8 cellular contexts compared by ENCODE assay signal in the genomic region with DNA sequence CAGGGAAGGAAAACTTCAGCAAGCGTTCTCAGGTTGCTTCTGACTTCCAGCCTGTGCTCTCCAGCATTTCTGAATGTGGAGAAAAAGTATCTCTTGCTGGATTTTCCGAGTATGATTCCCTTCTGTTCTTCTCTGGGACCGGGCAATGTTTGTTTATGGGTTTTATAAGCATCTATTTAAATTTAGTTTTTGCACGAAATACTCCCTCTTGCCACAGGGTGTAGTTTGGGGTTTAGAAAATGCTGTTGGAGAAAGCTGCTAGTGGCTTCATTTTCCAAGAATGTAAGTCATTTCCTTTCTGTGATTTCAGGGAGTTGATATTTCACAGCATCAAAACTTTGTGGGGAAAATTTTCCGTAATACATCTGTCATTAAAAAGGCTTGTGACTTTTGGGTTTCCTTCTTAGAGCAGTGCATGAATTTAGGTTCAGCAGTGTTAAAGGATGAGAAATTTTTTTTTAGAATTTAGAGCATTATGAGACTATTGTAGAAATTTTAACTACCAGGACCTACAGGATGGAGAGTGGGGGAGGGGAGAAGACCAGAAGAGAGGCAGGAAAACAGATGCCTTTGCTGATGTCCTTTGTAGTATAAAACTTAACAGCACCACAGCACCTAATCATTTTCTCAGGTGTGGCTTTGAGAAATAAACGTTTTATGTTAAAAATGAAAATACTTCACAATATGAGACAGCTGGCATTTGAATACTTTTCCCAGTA. TPM values are rescaled to one million over a fixed set of nuclear protein-coding genes. Genes with fewer than 3 reads are reported as not detected.
DNase-seq lines count a peak whose midpoint lies in the region; ATAC-seq and TF ChIP-seq lines count a peak whose summit lies in the region.

No MANE protein-coding gene starts in this region.

- no peaks in the 10 kb centered on the region for H3K36me3 ChIP-seq in CD4-positive, CD25-positive, alpha-beta regulatory T cell (ENCODE audit: control insufficient read depth, insufficient read depth, low read length)
- no peaks in the 10 kb centered on the region for H3K36me3 ChIP-seq in HUES48 (ENCODE audit: control insufficient read depth, insufficient read depth, low read length)
- H3K36me3 ChIP-seq in WERI-Rb-1, result no peaks in the 10 kb centered on the region
- H3K36me3 ChIP-seq in rectal smooth muscle tissue (ENCODE audit: control insufficient read depth, insufficient read depth, low read length), result no peaks in the 10 kb centered on the region

- H3K9me3 Mint-ChIP-seq in CD4-positive, CD25-positive, alpha-beta regulatory T cell, result peaks cover 0 to 1% (median 0%) of the 10 kb centered on the region in 7 donors

- H3K27me3 Mint-ChIP-seq in CD4-positive, CD25-positive, alpha-beta regulatory T cell, result peaks cover 54% of the 10 kb centered on the region

- peaks cover 29% of the 10 kb centered on the region for H3K4me1 ChIP-seq in CD4-positive, CD25-positive, alpha-beta regulatory T cell (ENCODE audit: control insufficient read depth, insufficient read depth, low read length, poor library complexity, severe bottlenecking)
- H3K4me1 ChIP-seq in HUES48 (ENCODE audit: control insufficient read depth, insufficient read depth, low read length) (peaks cover 17% of the 10 kb centered on the region), rectal smooth muscle tissue (ENCODE audit: control insufficient read depth, insufficient read depth, low read length) (peaks cover 7% of the 10 kb centered on the region)

- no peak for ATAC-seq in CD4-positive, CD25-positive, alpha-beta regulatory T cell (ENCODE audit: low read depth in 2 of 2)
- no peak for ATAC-seq in GM18502 (IDR thresholded peaks at IDR 0.05; ENCODE audit: poor library complexity, unreplicated experiment)

- H3K9ac ChIP-seq in HUES48 (ENCODE audit: low read depth, low read length) (peak overlapping the region; percentile 76; the same call in 1 of the 2 replicates), rectal smooth muscle tissue (ENCODE audit: low read length) (no peak overlapping the region)

- peaks cover 34% of the 10 kb centered on the region for H3K27me3 ChIP-seq in CD4-positive, CD25-positive, alpha-beta regulatory T cell (ENCODE audit: control insufficient read depth, insufficient read depth, low read length)
- H3K27me3 ChIP-seq in HUES48 (ENCODE audit: control insufficient read depth, insufficient read depth, low read length) (no peaks in the 10 kb centered on the region), WERI-Rb-1 (ENCODE audit: insufficient read depth, low read depth, severe bottlenecking) (no peaks in the 10 kb centered on the region), rectal smooth muscle tissue (ENCODE audit: control insufficient read depth, insufficient read depth, low read length) (no peaks in the 10 kb centered on the region)

- H3K4me3 Mint-ChIP-seq in CD4-positive, CD25-positive, alpha-beta regulatory T cell, result peak overlapping the region; percentile 82 to 90 (median 86)

- peak overlapping the region; percentile 54 for H3K4me3 ChIP-seq in CD4-positive, CD25-positive, alpha-beta regulatory T cell (ENCODE audit: low read depth, low read length)
- peak overlapping the region; percentile 83 for H3K4me3 ChIP-seq in HUES48 (ENCODE audit: low read depth, low read length)
- peak overlapping the region; percentile 70 for H3K4me3 ChIP-seq in WERI-Rb-1 (ENCODE audit: low read depth, low read length)
- H3K4me3 ChIP-seq in foreskin fibroblast (ENCODE audit: low read depth in 1 of 2, low read length in 2 of 2), result peak overlapping the region; percentile 84 to 92
- H3K4me3 ChIP-seq in rectal smooth muscle tissue (ENCODE audit: low read length), result peak overlapping the region; percentile 83

- no peaks in the 10 kb centered on the region for H3K36me3 Mint-ChIP-seq in CD4-positive, CD25-positive, alpha-beta regulatory T cell

- no peak overlapping the region for H3K27ac ChIP-seq in CD4-positive, CD25-positive, alpha-beta regulatory T cell (ENCODE audit: insufficient read depth, low read length, poor library complexity, severe bottlenecking)
- H3K27ac ChIP-seq in HUES48 (ENCODE audit: low read depth, low read length), result peak overlapping the region; percentile 26
- no peak overlapping the region; the same call in 1 of the 2 replicates for H3K27ac ChIP-seq in WERI-Rb-1
- H3K27ac ChIP-seq in rectal smooth muscle tissue (ENCODE audit: low read depth, low read length), result peak overlapping the region; percentile 95

- peak in 1 of 3 donors; percentile 44 for DNase-seq in CD4-positive, CD25-positive, alpha-beta regulatory T cell
- DNase-seq in WERI-Rb-1, result no peak
- peak; percentile 42 to 76 for DNase-seq in foreskin fibroblast
- no peak for DNase-seq in activated CD4-positive, CD25-positive, alpha-beta regulatory T cell (lab: John Stamatoyannopoulos, UW)
- no peak for DNase-seq in NCI-H82 (lab: John Stamatoyannopoulos, UW)

- no peaks in the 10 kb centered on the region for H3K9me3 ChIP-seq in CD4-positive, CD25-positive, alpha-beta regulatory T cell (ENCODE audit: control insufficient read depth in 2 of 2, low read length in 2 of 2)
- H3K9me3 ChIP-seq in HUES48 (ENCODE audit: control insufficient read depth, insufficient read depth, low read length) (no peaks in the 10 kb centered on the region), WERI-Rb-1 (ENCODE audit: severe bottlenecking) (no peaks in the 10 kb centered on the region)

- peaks cover 4 to 19% (median 12%) of the 10 kb centered on the region in 4 donors for H3K4me1 Mint-ChIP-seq in CD4-positive, CD25-positive, alpha-beta regulatory T cell

- TF ChIP-seq CTCF in WERI-Rb-1 (IDR thresholded peaks at IDR 0.05; ENCODE audit: low read depth, low read length) (no peak), foreskin fibroblast (IDR thresholded peaks at IDR 0.05; ENCODE audit: low read depth, low read length) (peak; percentile 6)

- peak overlapping the region in 1 of 3 donors; percentile 64 for H3K27ac Mint-ChIP-seq in CD4-positive, CD25-positive, alpha-beta regulatory T cell

RNA-seq across cellular contexts. Expression of a gene that starts 1.5 kb away (rescaled TPM):
- total RNA-seq in CD4-positive, CD25-positive, alpha-beta regulatory T cell, result 1.7 TPM
- under 1 TPM in 2 of 4 donors, not detected in 2; 0.77 to 0.89 TPM for polyA plus RNA-seq in CD4-positive, CD25-positive, alpha-beta regulatory T cell

Comparison
In these comparisons a context has a peak if more than half of its experiments do, and no peak if none do; other contexts are left out.
1. DNase-seq: peak in foreskin fibroblast (2 of 2); none in WERI-Rb-1 (single experiment), activated CD4-positive, CD25-positive, alpha-beta regulatory T cell (0 of 4) and NCI-H82 (single experiment).
2. H3K27ac ChIP-seq: peak in HUES48 (single experiment) and rectal smooth muscle tissue (single experiment); none in CD4-positive, CD25-positive, alpha-beta regulatory T cell (single experiment) and WERI-Rb-1 (single experiment).
3. Peak in every context shown above with its lines, with median percentiles within 50 percentile points of each other: H3K4me3 ChIP-seq.